In the genomic region with DNA sequence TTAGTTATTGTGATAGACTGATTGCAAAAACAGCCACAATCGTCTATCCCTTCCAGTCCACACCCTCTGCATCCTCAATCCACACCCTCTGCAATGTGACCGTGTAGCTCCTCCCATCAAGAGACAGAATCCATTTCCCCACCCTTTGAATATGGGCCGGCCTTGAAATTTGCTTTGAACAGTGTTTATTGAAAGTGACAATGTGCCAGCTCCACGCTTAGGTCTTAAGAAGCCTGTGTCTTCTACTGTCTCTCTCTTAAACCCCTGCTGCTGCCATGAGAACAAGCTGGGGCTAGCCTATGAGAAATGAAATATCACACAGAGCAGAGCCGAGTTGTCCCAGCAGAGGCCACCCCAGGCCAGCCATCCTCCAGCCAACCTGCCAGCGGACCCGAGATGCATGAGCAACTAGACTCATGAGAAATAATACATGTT, we compare ENCODE assay signal across 8 cellular contexts. TPM values are rescaled to one million over a fixed set of nuclear protein-coding genes. Genes with fewer than 3 reads are reported as not detected.
A peak's percentile ranks its signal among the peaks of the same experiment; 100 is the strongest.
DNase-seq lines count a peak whose midpoint lies in the region; ATAC-seq and TF ChIP-seq lines count a peak whose summit lies in the region.

No MANE protein-coding gene starts in this region.

- no peaks in the 10 kb centered on the region for H3K27me3 ChIP-seq in right lobe of liver

- H3K27ac ChIP-seq in right lobe of liver = no peak overlapping the region

- DNase-seq in AG10803 (ENCODE audit: low read depth) (peak; percentile 92), LHCN-M2 (ENCODE audit: low read depth) (peak; percentile 69), brain pericyte (ENCODE audit: low read depth, low spot score) (peak; percentile 55), right lobe of liver (no peak), AML-193 (lab: John Stamatoyannopoulos, UW) (no peak)
- no peak for DNase-seq in stimulated activated CD4-positive, alpha-beta T cell treated with anti-CD3 and anti-CD28 coated beads, Interleukin-4, amount 100 ng/mL, for 1 hour

- ATAC-seq in right lobe of liver (no peak), GM21825 (IDR thresholded peaks at IDR 0.05; ENCODE audit: unreplicated experiment) (no peak), GM21515 (IDR thresholded peaks at IDR 0.05; ENCODE audit: unreplicated experiment) (no peak)

- TF ChIP-seq CTCF in AG10803 (conservative IDR thresholded peaks at IDR 0.05; ENCODE audit: low read length) (peak; percentile 62), right lobe of liver (IDR thresholded peaks at IDR 0.05) (peak in 1 of 4 donors; percentile 4)

- 53% methylated on average over 7 of the region's 7 CpGs for WGBS in right lobe of liver (ENCODE audit: insufficient coverage, low coverage, low lambda C conversion rate, missing lambda C conversion rate)

- no peaks in the 10 kb centered on the region for H3K36me3 ChIP-seq in right lobe of liver

- peak overlapping the region; percentile 60 for H3K4me3 ChIP-seq in AG10803 (ENCODE audit: low read length)
- no peak overlapping the region for H3K4me3 ChIP-seq in right lobe of liver

- peaks cover 0 to 28% (median 7%) of the 10 kb centered on the region in 4 donors for H3K4me1 ChIP-seq in right lobe of liver

- intact Hi-C loops in right lobe of liver (cut with DNase I) = no loop called here

- peak; percentile 11 for TF ChIP-seq POLR2A in right lobe of liver (IDR thresholded peaks at IDR 0.05)

- no peaks in the 10 kb centered on the region for H3K9me3 ChIP-seq in right lobe of liver

RNA-seq across cellular contexts. Expression of gene MICAL2, which starts 22.3 kb away (rescaled TPM):
- total RNA-seq in LHCN-M2 (2014; rRNA removed) (83.0 and 85.3 TPM in 2 replicates), right lobe of liver (10 to 100 TPM; 17.0 to 50.7 (median 35.9) TPM)
- 105 TPM for polyA plus RNA-seq in LHCN-M2 (2012)

Comparison
In these comparisons a context has a peak if more than half of its experiments do, and no peak if none do; other contexts are left out.
1. DNase-seq: peak in AG10803 (single experiment), LHCN-M2 (single experiment) and brain pericyte (single experiment); none in right lobe of liver (0 of 3), stimulated activated CD4-positive, alpha-beta T cell treated with anti-CD3 and anti-CD28 coated beads, Interleukin-4, amount 100 ng/mL, for 1 hour (single experiment) and AML-193 (0 of 2).